Comparison of ENCODE assay signal across 1 cellular context in the genomic region with DNA sequence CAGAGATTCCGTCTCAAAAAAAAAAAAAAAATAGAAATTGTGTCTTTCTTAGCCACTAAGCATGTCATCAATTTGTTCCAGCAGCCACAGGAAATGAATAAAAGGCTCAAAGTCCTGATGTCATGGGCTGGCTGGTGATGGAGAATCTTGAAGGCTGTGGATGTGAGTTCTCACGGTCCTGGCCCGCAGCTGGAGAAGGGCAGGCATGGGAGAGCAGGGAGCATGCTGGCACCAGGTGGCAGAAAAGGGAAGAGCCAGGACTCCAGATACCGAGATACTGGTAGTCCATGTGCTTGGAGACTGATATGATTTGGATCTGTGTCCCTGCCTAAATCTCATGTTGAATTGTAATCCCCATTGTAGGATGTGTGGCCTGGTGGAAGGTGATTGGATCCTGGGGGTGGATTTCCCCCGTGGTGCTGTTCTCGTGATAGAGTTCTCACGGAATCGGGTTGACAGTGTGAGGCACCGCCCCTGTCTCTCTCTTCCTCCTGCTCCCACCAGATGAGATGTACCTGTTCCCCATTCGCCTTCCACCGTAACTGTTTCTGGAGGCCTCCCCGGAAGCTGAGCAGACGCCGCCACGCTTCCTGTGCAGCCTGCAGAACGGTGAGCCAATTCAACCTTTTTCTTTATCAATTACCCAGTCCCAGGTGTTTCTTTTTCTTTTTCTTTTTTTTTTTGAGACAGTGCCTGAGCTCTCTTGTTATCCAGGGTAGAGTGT.
TF ChIP-seq lines count a peak whose summit lies in the region.

No MANE protein-coding gene starts in this region.

TF ChIP-seq in HCT116, 20 proteins besides CTCF, POLR2A, EP300 and RAD21 (continued from another document):
- TF ChIP-seq, protein P1, sequence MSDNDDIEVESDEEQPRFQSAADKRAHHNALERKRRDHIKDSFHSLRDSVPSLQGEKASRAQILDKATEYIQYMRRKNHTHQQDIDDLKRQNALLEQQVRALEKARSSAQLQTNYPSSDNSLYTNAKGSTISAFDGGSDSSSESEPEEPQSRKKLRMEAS (IDR thresholded peaks at IDR 0.05): no peak; the same call in 1 of the 2 replicates
- TF ChIP-seq REST (IDR thresholded peaks at IDR 0.05; ENCODE audit: low read depth) (no peak), FOSL1 (IDR thresholded peaks at IDR 0.05; ENCODE audit: low read depth) (no peak), ZFX (IDR thresholded peaks at IDR 0.05) (no peak)
